ENCODE assay signal across 23 cellular contexts in genomic region chr1:244822878-244823277, GRCh38.
"Had no signal": no experiment of that assay in that cellular context is flagged by ENCODE, and none has a peak within 500 bp of the region (broad histone marks: within the 10 kb centered on the region; RNA-seq: fewer than 3 reads in every experiment).

No MANE protein-coding gene starts in this region.

- ATAC-seq: Panc1, PC-3, T-cell had no signal

- DNase-seq: Karpas-422, KG1, MG63, NCI-H1092, NCI-H1105 treated with DMSO at 0.1 percent for 48 hours, NCI-H1417 treated with DMSO at 0.1 percent for 48 hours, NCI-H146, NCI-H1694 treated with DMSO at 0.1 percent for 48 hours, NCI-H1930, NCI-H2081, NCI-H2107, NCI-H2227 treated with DMSO at 0.1 percent for 48 hours, NCI-H524, NCI-H526 treated with DMSO at 0.1 percent for 48 hours, NCI-H748 treated with DMSO at 0.1 percent for 48 hours, PC-3, SHP77, SK-N-SH, SW 1271, T-cell had no signal

- H3K9me3 Mint-ChIP-seq: IgD-negative memory B cell, T-cell had no signal

- H3K27me3 ChIP-seq: MG63 had no signal

- H3K36me3 ChIP-seq: MG63 had no signal

- H3K9me2 ChIP-seq: SK-N-SH had no signal

- H3K9me3 ChIP-seq: SK-N-SH had no signal

- H3K4me3 Mint-ChIP-seq: IgD-negative memory B cell, T-cell had no signal

- H3K4me3 ChIP-seq: MG63 had no signal

- H3K27ac Mint-ChIP-seq: IgD-negative memory B cell, T-cell had no signal

- H3K36me3 Mint-ChIP-seq: T-cell had no signal

- H3K4me2 ChIP-seq: SK-N-SH had no signal

- H3K4me1 Mint-ChIP-seq: T-cell had no signal

- H3K9ac ChIP-seq: SK-N-SH had no signal

- H3K27ac ChIP-seq: RWPE1 had no signal
